In the genomic region with DNA sequence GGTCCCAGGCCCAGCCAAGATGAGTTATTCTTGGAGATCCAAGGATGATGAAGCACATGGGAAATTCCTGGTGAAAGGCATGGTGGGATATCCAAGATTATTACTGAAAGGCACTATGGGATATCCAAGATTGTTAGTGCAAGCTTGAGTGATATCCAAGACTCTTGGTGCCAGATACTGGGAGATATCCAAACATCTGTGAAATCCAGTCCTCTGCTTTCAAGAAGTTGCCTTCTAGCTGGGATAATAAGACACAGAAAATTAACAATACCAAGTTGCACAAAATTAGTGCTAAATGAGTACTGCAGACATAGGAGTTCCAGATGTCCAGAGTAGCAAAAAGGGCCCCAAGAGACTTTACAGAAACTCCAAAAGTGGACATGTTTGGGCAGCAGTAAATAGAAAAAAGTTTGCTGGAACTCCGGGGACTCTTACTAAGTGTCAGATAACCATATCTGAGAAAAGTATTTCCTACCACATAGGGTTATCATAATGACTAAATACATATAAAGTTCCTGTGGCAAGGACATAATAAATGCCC, we compare ENCODE assay signal across 25 cellular contexts. TPM values are rescaled to one million over a fixed set of nuclear protein-coding genes. Genes with fewer than 3 reads are reported as not detected.
DNase-seq lines count a peak whose midpoint lies in the region; ATAC-seq, FAIRE-seq and TF ChIP-seq lines count a peak whose summit lies in the region.
"Had no signal": no experiment of that assay in that cellular context is flagged by ENCODE, and none has a peak within 500 bp of the region (broad histone marks: within the 10 kb centered on the region; RNA-seq: fewer than 3 reads in every experiment).

No MANE protein-coding gene starts in this region.

- peak; percentile 18 for DNase-seq in AG08395 (ENCODE audit: low spot score)
- DNase-seq in astrocyte (ENCODE audit: low read depth), result peak; percentile 23
- no peak for DNase-seq in heart right ventricle
- no peak for DNase-seq in colonic mucosa
- DNase-seq in retina, result no peak
- DNase-seq in anterior cingulate cortex (lab: John Stamatoyannopoulos, UW), result no peak
- DNase-seq: activated gamma-delta T cell; CD4-positive, alpha-beta T cell; DMS153; NCI-H1417 treated with DMSO at 0.1 percent for 48 hours; NCI-H2171; NCI-H69; psoas muscle; SHP77 treated with DMSO at 0.1 percent for 48 hours; spleen; stimulated activated CD4-positive, alpha-beta T cell treated with anti-CD3 and anti-CD28 coated beads, Interleukin-4, amount 100 ng/mL, for 24 hours; stomach; trophoblast cell had no signal

- H3K27ac ChIP-seq in astrocyte (ENCODE audit: low read depth, low read length), result no peak overlapping the region
- peak overlapping the region in 3 of 10 donors; percentile 2 to 45 (median 38) for H3K27ac ChIP-seq in heart right ventricle
- H3K27ac ChIP-seq in colonic mucosa, result no peak overlapping the region
- H3K27ac ChIP-seq: cardiac muscle cell, neural progenitor cell, psoas muscle, stomach had no signal

- 2 to 10% methylated on average over 1 of the region's 1 CpG for WGBS in heart right ventricle, 2 donors

- H3K27me3 ChIP-seq in astrocyte (ENCODE audit: insufficient read depth, low read length) (no peaks in the 10 kb centered on the region), heart right ventricle (no peaks in the 10 kb centered on the region), colonic mucosa (no peaks in the 10 kb centered on the region)
- H3K27me3 ChIP-seq: cardiac muscle cell, neural progenitor cell, spleen, stomach had no signal

- H3K4me3 ChIP-seq in astrocyte (ENCODE audit: insufficient read depth, low read depth, low read length), result no peak overlapping the region
- H3K4me3 ChIP-seq in heart right ventricle, result no peak overlapping the region
- H3K4me3 ChIP-seq in colonic mucosa, result no peak overlapping the region
- H3K4me3 ChIP-seq: cardiac muscle cell, neural progenitor cell, psoas muscle, spleen, stomach had no signal

- H3K27me3 Mint-ChIP-seq in astrocyte (ENCODE audit: low read depth, unreplicated experiment), result no peaks in the 10 kb centered on the region
- H3K27me3 Mint-ChIP-seq: CD4-positive, alpha-beta T cell had no signal

- TF ChIP-seq CTCF in astrocyte (IDR thresholded peaks at IDR 0.05; ENCODE audit: insufficient read depth, low read depth, low read length), result no peak
- TF ChIP-seq CTCF in heart right ventricle (IDR thresholded peaks at IDR 0.05), result no peak
- TF ChIP-seq CTCF in colonic mucosa (IDR thresholded peaks at IDR 0.05), result no peak

- no peak overlapping the region for H3K9ac ChIP-seq in astrocyte (ENCODE audit: low read length)
- no peak overlapping the region for H3K9ac ChIP-seq in colonic mucosa (ENCODE audit: low read depth in 2 of 2, low read length in 2 of 2)
- H3K9ac ChIP-seq: neural progenitor cell had no signal

- no peak overlapping the region for H2AFZ ChIP-seq in astrocyte (ENCODE audit: low read depth, low read length)
- H2AFZ ChIP-seq: neural progenitor cell had no signal

- intact Hi-C loops in heart right ventricle (cut with DNase I) (no loop called here), colonic mucosa (cut with DNase I) (no loop called here)

- peaks cover 16% of the 10 kb centered on the region for H3K4me1 ChIP-seq in astrocyte (ENCODE audit: insufficient read depth, low read length)
- peaks cover 0 to 16% (median 8%) of the 10 kb centered on the region in 9 donors for H3K4me1 ChIP-seq in heart right ventricle
- no peaks in the 10 kb centered on the region for H3K4me1 ChIP-seq in colonic mucosa
- H3K4me1 ChIP-seq: neural progenitor cell, psoas muscle, stomach had no signal

- no peak overlapping the region for H3K4me3 Mint-ChIP-seq in astrocyte (ENCODE audit: unreplicated experiment)
- H3K4me3 Mint-ChIP-seq: CD4-positive, alpha-beta T cell; neural progenitor cell had no signal

- H3K9me3 Mint-ChIP-seq in astrocyte (ENCODE audit: unreplicated experiment), result no peaks in the 10 kb centered on the region
- H3K9me3 Mint-ChIP-seq: CD4-positive, alpha-beta T cell; neural progenitor cell had no signal

- H3K36me3 Mint-ChIP-seq in astrocyte (ENCODE audit: low read depth, unreplicated experiment), result no peaks in the 10 kb centered on the region
- H3K36me3 Mint-ChIP-seq: neural progenitor cell had no signal

- no peaks in the 10 kb centered on the region for H3K79me2 ChIP-seq in astrocyte (ENCODE audit: insufficient read depth, low read length)

- H4K20me1 ChIP-seq in astrocyte (ENCODE audit: insufficient read depth, low read length), result no peaks in the 10 kb centered on the region

- no peak overlapping the region for H3K4me2 ChIP-seq in astrocyte (ENCODE audit: low read length)
- H3K4me2 ChIP-seq: neural progenitor cell had no signal

- H3K9me3 ChIP-seq in astrocyte (ENCODE audit: insufficient read depth, low read depth, low read length) (no peaks in the 10 kb centered on the region), heart right ventricle (no peaks in the 10 kb centered on the region), colonic mucosa (no peaks in the 10 kb centered on the region)
- H3K9me3 ChIP-seq: psoas muscle, spleen, stomach had no signal

- H3K36me3 ChIP-seq in astrocyte (ENCODE audit: insufficient read depth, low read length), result no peaks in the 10 kb centered on the region
- H3K36me3 ChIP-seq in heart right ventricle, result no peaks in the 10 kb centered on the region
- H3K36me3 ChIP-seq in colonic mucosa, result no peaks in the 10 kb centered on the region
- H3K36me3 ChIP-seq: cardiac muscle cell, neural progenitor cell, spleen, stomach had no signal

- H3K4me1 Mint-ChIP-seq in astrocyte (ENCODE audit: low read depth, unreplicated experiment), result peaks cover 18% of the 10 kb centered on the region
- H3K4me1 Mint-ChIP-seq: neural progenitor cell had no signal

- no peak overlapping the region for H3K27ac Mint-ChIP-seq in astrocyte (ENCODE audit: unreplicated experiment)
- H3K27ac Mint-ChIP-seq: CD4-positive, alpha-beta T cell; neural progenitor cell had no signal

- no peak for FAIRE-seq in astrocyte (lab: Jason Lieb, UNC)
- FAIRE-seq: GM12891, H1 had no signal

- ATAC-seq in HG03378 (IDR thresholded peaks at IDR 0.05; ENCODE audit: unreplicated experiment) (peak; percentile 41), heart right ventricle (peak in 7 of 8 donors; percentile 68 to 86 (median 73)), HG02571 (IDR thresholded peaks at IDR 0.05; ENCODE audit: unreplicated experiment) (no peak)
- ATAC-seq: left lobe of liver, psoas muscle had no signal

RNA-seq across cellular contexts. Expression of a gene that starts 34.6 kb away (rescaled TPM):
- total RNA-seq in astrocyte, result 41.2 and 43.9 TPM in 2 replicates
- total RNA-seq in heart right ventricle, result 10 to 100 TPM in 8 of 10 donors, 1 to 10 TPM in 2; 1.5 to 43.5 (median 23.3) TPM
- 1 to 10 TPM; 2.5 to 4.7 TPM for polyA plus RNA-seq in heart right ventricle
- total RNA-seq in colonic mucosa, result 10 to 100 TPM in 1 of 2 donors, 1 to 10 TPM in 1; 5.7 to 10.4 TPM

Comparison
In these comparisons a context has a peak if more than half of its experiments do, and no peak if none do; other contexts are left out.
1. DNase-seq: peak in AG08395 (single experiment) and astrocyte (single experiment); none in heart right ventricle (0 of 2), colonic mucosa (single experiment), retina (single experiment) and anterior cingulate cortex (0 of 58).